ENCODE assay signal across 9 cellular contexts in genomic region chr10:112202561-112203241, GRCh38. TPM values are rescaled to one million over a fixed set of nuclear protein-coding genes. Genes with fewer than 3 reads are reported as not detected.
DNase-seq lines count a peak whose midpoint lies in the region; ATAC-seq and TF ChIP-seq lines count a peak whose summit lies in the region.
"Had no signal": no experiment of that assay in that cellular context is flagged by ENCODE, and none has a peak within 500 bp of the region (broad histone marks: within the 10 kb centered on the region; RNA-seq: fewer than 3 reads in every experiment).

No MANE protein-coding gene starts in this region.

- no peaks in the 10 kb centered on the region for H3K27me3 ChIP-seq in right cardiac atrium (ENCODE audit: control insufficient read depth, insufficient read depth)
- peaks cover 0 to 8% (median 0%) of the 10 kb centered on the region in 3 donors for H3K27me3 ChIP-seq in stomach

- ATAC-seq in GM18502 (IDR thresholded peaks at IDR 0.05; ENCODE audit: poor library complexity, unreplicated experiment) (peak; percentile 88), GM21717 (IDR thresholded peaks at IDR 0.05; ENCODE audit: unreplicated experiment) (peak; percentile 90), HG03469 (IDR thresholded peaks at IDR 0.05; ENCODE audit: unreplicated experiment) (peak; percentile 74), right cardiac atrium (no peak)

- CTCF ChIA-PET in HEK293T (lab: Yijun Ruan, JAX) = no interaction called here

- no peaks in the 10 kb centered on the region for H3K36me3 ChIP-seq in stomach

- H3K27ac ChIP-seq in right cardiac atrium (ENCODE audit: low read length) (no peak overlapping the region), stomach (no peak overlapping the region)

- intact Hi-C loops in right cardiac atrium (cut with DNase I) = no loop called here
- intact Hi-C loops in stomach (cut with DNase I; ENCODE audit: low total_unique reads) = no loop called here

- POLR2A ChIA-PET in HEK293T (lab: Yijun Ruan, JAX) = no interaction called here

- H3K4me1 ChIP-seq in right cardiac atrium (ENCODE audit: control insufficient read depth, insufficient read depth, low read length) (peaks cover 2% of the 10 kb centered on the region), stomach (no peaks in the 10 kb centered on the region)

- no peak for TF ChIP-seq EP300 in stomach (IDR thresholded peaks at IDR 0.05)

- no peak for TF ChIP-seq POLR2A in stomach (IDR thresholded peaks at IDR 0.05)

- H3K4me3 ChIP-seq in right cardiac atrium (ENCODE audit: low read length) = no peak overlapping the region
- no peak overlapping the region for H3K4me3 ChIP-seq in stomach
- H3K4me3 ChIP-seq: lung had no signal

- DNase-seq in iris pigment epithelial cell (ENCODE audit: low read depth) (peak; percentile 63), right cardiac atrium (no peak), amygdala (lab: John Stamatoyannopoulos, UW) (no peak), stomach (no peak), HEK293T (ENCODE audit: extremely low spot score) (no peak)

- no peak for TF ChIP-seq CTCF in stomach (IDR thresholded peaks at IDR 0.05)

- 79% methylated on average over 6 of the region's 6 CpGs for WGBS in right cardiac atrium
- WGBS in stomach, 5 donors = 68 to 73% (median 69%) methylated on average over 6 of the region's 6 CpGs

- H3K9me3 ChIP-seq in right cardiac atrium (ENCODE audit: control insufficient read depth, low read length) (no peaks in the 10 kb centered on the region), stomach (no peaks in the 10 kb centered on the region)

TF ChIP-seq in HEK293T, 16 proteins besides CTCF, POLR2A, EP300 and RAD21:
- TF ChIP-seq SP1 (IDR thresholded peaks at IDR 0.05) (no peak), CTBP1 (IDR thresholded peaks at IDR 0.05; ENCODE audit: borderline replicate concordance) (no peak), ELF4 (IDR thresholded peaks at IDR 0.05) (no peak), FOXA1 (IDR thresholded peaks at IDR 0.05) (no peak), NFRKB (IDR thresholded peaks at IDR 0.05) (no peak), FOXM1 (IDR thresholded peaks at IDR 0.05; ENCODE audit: borderline replicate concordance) (no peak), L3MBTL2 (conservative IDR thresholded peaks at IDR 0.05) (no peak), FOXK2 (IDR thresholded peaks at IDR 0.05) (no peak), ARNT (IDR thresholded peaks at IDR 0.05) (no peak)

RNA-seq across cellular contexts. Expression of gene GPAM, which starts 19.1 kb away (rescaled TPM):
- 10 to 100 TPM; 15.1 to 31.1 (median 17.0) TPM for total RNA-seq in right cardiac atrium
- polyA plus RNA-seq in right cardiac atrium = 15.8 TPM
- 10 to 100 TPM in 2 of 5 donors, 1 to 10 TPM in 3; 1.2 to 14.0 (median 8.9) TPM for total RNA-seq in stomach
- 1 to 10 TPM; 1.9 to 2.6 (median 2.3) TPM for polyA plus RNA-seq in stomach

Comparison
In these comparisons a context has a peak if more than half of its experiments do, and no peak if none do; other contexts are left out.
1. ATAC-seq: peak in GM18502 (single experiment), GM21717 (single experiment) and HG03469 (single experiment); none in right cardiac atrium (0 of 2).